ENCODE assay signal across 24 cellular contexts in the genomic region with DNA sequence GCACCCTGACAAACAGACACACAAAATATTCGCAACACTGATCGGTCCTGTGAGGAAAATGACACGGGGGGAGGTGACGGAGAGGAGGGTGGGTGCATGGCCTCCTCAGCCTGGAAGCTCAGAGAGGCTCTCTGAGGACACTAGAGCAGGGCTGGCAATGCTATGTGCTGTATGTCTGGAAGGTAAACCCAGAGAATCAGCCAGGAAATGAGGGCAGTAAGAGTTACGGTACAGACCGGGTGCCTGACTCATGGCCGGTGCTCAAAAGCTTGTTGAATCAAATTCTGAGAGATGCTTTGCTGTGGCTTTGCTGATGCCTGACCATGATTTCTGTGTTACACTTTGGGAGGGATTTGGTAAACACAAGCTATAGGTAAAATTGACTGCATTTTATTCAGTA.
"Had no signal": no experiment of that assay in that cellular context is flagged by ENCODE, and none has a peak within 500 bp of the region (broad histone marks: within the 10 kb centered on the region; RNA-seq: fewer than 3 reads in every experiment).

No MANE protein-coding gene starts in this region.

- DNase-seq: activated CD4-positive, alpha-beta T cell treated with anti-CD3 and anti-CD28 coated beads for 1 hour; activated CD4-positive, alpha-beta T cell treated with anti-CD3 and anti-CD28 coated beads, Interleukin-2, amount 10 ng/mL, durations not matched to agents 24 days and 14 days; activated CD4-positive, alpha-beta T cell treated with anti-CD3 and anti-CD28 coated beads, Interleukin-2, amount 50 U/mL, for 48 hours; activated CD8-positive, alpha-beta memory T cell treated with anti-CD3 and anti-CD28 coated beads, Interleukin-2, amount 10 ng/mL, durations not matched to agents 7 days and 5 days; activated effector memory CD4-positive, alpha-beta T cell treated with anti-CD3 and anti-CD28 coated beads, Interleukin-2, amount 50 U/mL, for 16 hours; activated naive CD4-positive, alpha-beta T cell treated with anti-CD3 and anti-CD28 coated beads for 36 hours; activated T-cell treated with anti-CD3 and anti-CD28 coated beads, Interleukin-2, amount 50 U/mL, for 4 hours; amniotic stem cell; body of pancreas; MG63; MV-4-11; NCI-H1092 treated with DMSO at 0.1 percent for 48 hours; NCI-H146; NCI-H187 treated with DMSO at 0.1 percent for 48 hours; NCI-H2081 treated with DMSO at 0.1 percent for 48 hours; NCI-H446; NCI-H524; PC-3; SHP77 treated with DMSO at 0.1 percent for 48 hours had no signal

- H3K9me3 ChIP-seq: ascending aorta, body of pancreas, MG63 had no signal

- H3K4me1 Mint-ChIP-seq: activated CD4-positive, alpha-beta T cell treated with anti-CD3 and anti-CD28 coated beads, Interleukin-2, amount 10 ng/mL, durations not matched to agents 24 days and 14 days had no signal

- ATAC-seq: activated CD8-positive, alpha-beta memory T cell treated with anti-CD3 and anti-CD28 coated beads, Interleukin-2, amount 10 ng/mL, durations not matched to agents 7 days and 5 days; activated T-cell treated with anti-CD3 and anti-CD28 coated beads, Interleukin-2, amount 50 U/mL, for 4 hours; body of pancreas; HepG2; PC-3; WTC11 had no signal

- H3K27me3 ChIP-seq: ascending aorta, body of pancreas, MG63 had no signal

- H3K27me3 Mint-ChIP-seq: activated CD4-positive, alpha-beta T cell treated with anti-CD3 and anti-CD28 coated beads, Interleukin-2, amount 10 ng/mL, durations not matched to agents 24 days and 14 days; activated CD8-positive, alpha-beta memory T cell treated with anti-CD3 and anti-CD28 coated beads, Interleukin-2, amount 10 ng/mL, durations not matched to agents 7 days and 5 days had no signal

- H3K27ac Mint-ChIP-seq: activated CD4-positive, alpha-beta T cell treated with anti-CD3 and anti-CD28 coated beads, Interleukin-2, amount 10 ng/mL, durations not matched to agents 24 days and 14 days; activated CD8-positive, alpha-beta memory T cell treated with anti-CD3 and anti-CD28 coated beads, Interleukin-2, amount 10 ng/mL, durations not matched to agents 7 days and 5 days; activated naive CD4-positive, alpha-beta T cell treated with anti-CD3 and anti-CD28 coated beads for 36 hours; T-helper 1 cell treated with Interleukin-12 subunit alpha and Interleukin-12 subunit beta and Interleukin-4 antibody, amounts not matched to agents 30 μg/mL and 1 μg/mL, for 36 hours; WTC11 had no signal

- H3K4me1 ChIP-seq: ascending aorta, body of pancreas had no signal

- H3K9me3 Mint-ChIP-seq: WTC11 had no signal

- H3K4me3 Mint-ChIP-seq: activated CD4-positive, alpha-beta T cell treated with anti-CD3 and anti-CD28 coated beads, Interleukin-2, amount 10 ng/mL, durations not matched to agents 24 days and 14 days; activated CD8-positive, alpha-beta memory T cell treated with anti-CD3 and anti-CD28 coated beads, Interleukin-2, amount 10 ng/mL, durations not matched to agents 7 days and 5 days; activated naive CD4-positive, alpha-beta T cell treated with anti-CD3 and anti-CD28 coated beads for 36 hours; activated T-cell treated with anti-CD3 and anti-CD28 coated beads, Interleukin-2, amount 50 U/mL, for 4 hours; T-helper 1 cell treated with Interleukin-12 subunit alpha and Interleukin-12 subunit beta and Interleukin-4 antibody, amounts not matched to agents 30 μg/mL and 1 μg/mL, for 36 hours; WTC11 had no signal

- H3K27ac ChIP-seq: ascending aorta, body of pancreas, KMS-11 had no signal

- H3K4me3 ChIP-seq: ascending aorta, body of pancreas, MG63 had no signal

- H3K4me2 ChIP-seq: KMS-11 had no signal

- H3K9ac ChIP-seq: KMS-11 had no signal
